Comparison of ENCODE assay signal across 1 cellular context in genomic region chr12:43835656-43836454, GRCh38.
TF ChIP-seq lines count a peak whose summit lies in the region.

TSS of gene TMEM117 (plus strand) at chr12:43836081.

TF ChIP-seq in HepG2, 621 proteins besides CTCF, POLR2A, EP300 and RAD21 (continued from another document and continues in another):
- TF ChIP-seq RFX3 (CRISPR knock-in tag; IDR thresholded peaks at IDR 0.05), result no peak
- no peak for TF ChIP-seq ZNF337 (CRISPR knock-in tag; IDR thresholded peaks at IDR 0.05; ENCODE audit: borderline replicate concordance, low read depth)
- 0 out of 2 replicates have a peak, but pooled peaks have one; percentile 60 for TF ChIP-seq ZNF468 (CRISPR knock-in tag; IDR thresholded peaks at IDR 0.05)
- TF ChIP-seq ZNF451 (CRISPR knock-in tag; IDR thresholded peaks at IDR 0.05), result 0 out of 2 replicates have a peak, but pooled peaks have one; percentile 51
- no peak for TF ChIP-seq KAT7 (CRISPR knock-in tag; IDR thresholded peaks at IDR 0.05; ENCODE audit: borderline replicate concordance)
- no peak for TF ChIP-seq MXD4 (CRISPR knock-in tag; IDR thresholded peaks at IDR 0.05)
- TF ChIP-seq SALL1 (CRISPR knock-in tag; IDR thresholded peaks at IDR 0.05), result peak; percentile 55
- TF ChIP-seq WIZ (CRISPR knock-in tag; IDR thresholded peaks at IDR 0.05), result no peak
- TF ChIP-seq ZNF530 (CRISPR knock-in tag; IDR thresholded peaks at IDR 0.05; ENCODE audit: low read depth), result no peak
- TF ChIP-seq KIAA2018 (CRISPR knock-in tag; IDR thresholded peaks at IDR 0.05; ENCODE audit: borderline replicate concordance), result no peak
- TF ChIP-seq PHB2 (IDR thresholded peaks at IDR 0.05; ENCODE audit: partially characterized antibody), result no peak
- no peak for TF ChIP-seq MIXL1 (CRISPR knock-in tag; IDR thresholded peaks at IDR 0.05)
- TF ChIP-seq CEBPZ (IDR thresholded peaks at IDR 0.05; ENCODE audit: low read length), result no peak
- 0 out of 2 replicates have a peak, but pooled peaks have one; percentile 10 for TF ChIP-seq MED1 (CRISPR knock-in tag; IDR thresholded peaks at IDR 0.05)
- TF ChIP-seq ZBTB38 (CRISPR knock-in tag; IDR thresholded peaks at IDR 0.05), result peak; percentile 53
- no peak for TF ChIP-seq SMAD3 (CRISPR knock-in tag; IDR thresholded peaks at IDR 0.05)
- TF ChIP-seq ELF1 (CRISPR knock-in tag; IDR thresholded peaks at IDR 0.05), result peak; percentile 72
- TF ChIP-seq ZNF713 (CRISPR knock-in tag; IDR thresholded peaks at IDR 0.05), result no peak
- TF ChIP-seq NFIC (IDR thresholded peaks at IDR 0.05; ENCODE audit: low read length), result no peak
- no peak for TF ChIP-seq ZBTB40 (IDR thresholded peaks at IDR 0.05)
- 0 out of 2 replicates have a peak, but pooled peaks have one; percentile 55 for TF ChIP-seq ZBTB40 (CRISPR knock-in tag; IDR thresholded peaks at IDR 0.05)
- no peak for TF ChIP-seq CCAR2 (optimal IDR thresholded peaks at IDR 0.05; ENCODE audit: low read depth, low read length)
- no peak for TF ChIP-seq CBX5 (CRISPR knock-in tag; IDR thresholded peaks at IDR 0.05; ENCODE audit: borderline replicate concordance)
- TF ChIP-seq ZNF101 (CRISPR knock-in tag; IDR thresholded peaks at IDR 0.05; ENCODE audit: borderline replicate concordance, low read depth), result no peak
- TF ChIP-seq ZNF709 (CRISPR knock-in tag; IDR thresholded peaks at IDR 0.05), result no peak
- TF ChIP-seq SKIL (CRISPR knock-in tag; IDR thresholded peaks at IDR 0.05; ENCODE audit: borderline replicate concordance), result no peak
- no peak for TF ChIP-seq MYPOP (CRISPR knock-in tag; IDR thresholded peaks at IDR 0.05)
- no peak for TF ChIP-seq FUBP1 (CRISPR knock-in tag; IDR thresholded peaks at IDR 0.05; ENCODE audit: borderline replicate concordance)
- no peak for TF ChIP-seq ZNF282 (IDR thresholded peaks at IDR 0.05; ENCODE audit: partially characterized antibody)
- peak; percentile 67; the same call in 1 of the 2 replicates for TF ChIP-seq ZNF672 (CRISPR knock-in tag; IDR thresholded peaks at IDR 0.05)
- no peak for TF ChIP-seq SOX13 (IDR thresholded peaks at IDR 0.05)
- TF ChIP-seq SOX13 (CRISPR knock-in tag; conservative IDR thresholded peaks at IDR 0.05 in 1 of 2, IDR thresholded peaks at IDR 0.05 in 1 of 2), result no peak
